ENCODE assay signal across 18 cellular contexts in the genomic region with DNA sequence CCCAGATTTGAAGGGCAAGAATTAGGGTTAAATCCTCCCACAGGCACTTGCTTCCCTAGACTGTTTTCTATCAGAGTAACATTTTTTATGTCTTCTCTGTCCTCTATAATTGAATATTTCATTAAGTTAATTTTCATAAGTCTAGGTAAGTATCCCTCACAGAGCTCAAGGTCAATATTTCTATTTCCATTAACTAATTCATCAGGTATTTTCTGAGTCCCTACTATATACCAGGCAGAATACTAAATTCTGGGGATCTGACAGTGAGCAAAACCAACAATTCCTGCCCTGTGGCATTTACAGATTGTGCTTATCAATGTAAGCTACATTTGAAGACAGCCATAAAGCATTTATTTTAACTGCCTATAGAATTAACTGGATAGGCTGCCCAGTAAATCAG.
"Had no signal": no experiment of that assay in that cellular context is flagged by ENCODE, and none has a peak within 500 bp of the region (broad histone marks: within the 10 kb centered on the region; RNA-seq: fewer than 3 reads in every experiment).

No MANE protein-coding gene starts in this region.

- H3K27me3 Mint-ChIP-seq: activated T-helper 17 cell treated with anti-CD3 and anti-CD28 coated beads, Interleukin-2, amount 50 U/mL, for 72 hours had no signal

- H3K4me3 ChIP-seq: heart left ventricle, tibial nerve had no signal

- ATAC-seq: activated T-helper 17 cell treated with anti-CD3 and anti-CD28 coated beads, Interleukin-2, amount 50 U/mL, for 72 hours; heart left ventricle; sciatic nerve; stimulated activated effector memory CD8-positive, alpha-beta T cell treated with anti-CD3 and anti-CD28 coated beads, Interleukin-12 subunit alpha, Interleukin-12 subunit beta, amount 100 ng/mL, for 72 hours; stimulated activated naive CD8-positive, alpha-beta T cell treated with anti-CD3 and anti-CD28 coated beads, Interleukin-15, amount 100 ng/mL, for 72 hours had no signal

- H3K9me3 Mint-ChIP-seq: activated T-cell treated with anti-CD3 and anti-CD28 coated beads, Interleukin-2, amount 50 U/mL, for 24 hours; activated T-helper 17 cell treated with anti-CD3 and anti-CD28 coated beads, Interleukin-2, amount 50 U/mL, for 72 hours; endodermal cell; nephron progenitor cell; stimulated activated effector memory CD8-positive, alpha-beta T cell treated with anti-CD3 and anti-CD28 coated beads, Interleukin-12 subunit alpha, Interleukin-12 subunit beta, amount 100 ng/mL, for 72 hours; stimulated activated naive CD8-positive, alpha-beta T cell treated with anti-CD3 and anti-CD28 coated beads, Interleukin-15, amount 100 ng/mL, for 72 hours had no signal

- H3K36me3 Mint-ChIP-seq: activated naive CD8-positive, alpha-beta T cell; stimulated activated effector memory CD8-positive, alpha-beta T cell treated with anti-CD3 and anti-CD28 coated beads, Interleukin-12 subunit alpha, Interleukin-12 subunit beta, amount 100 ng/mL, for 72 hours had no signal

- DNase-seq: activated CD4-positive, alpha-beta T cell treated with anti-CD3 and anti-CD28 coated beads, Interleukin-2, amount 50 U/mL, for 4 hours; activated CD8-positive, alpha-beta memory T cell treated with anti-CD3 and anti-CD28 coated beads for 24 hours; activated CD8-positive, alpha-beta memory T cell treated with anti-CD3 and anti-CD28 coated beads, Interleukin-2, amount 50 U/mL, for 4 hours; activated T-cell treated with anti-CD3 and anti-CD28 coated beads, Interleukin-2, amount 50 U/mL, for 24 hours; cortex of kidney; endodermal cell; heart left ventricle; islet precursor cell; nephron progenitor cell; occipital lobe; posterior cingulate gyrus; stimulated activated CD4-positive, alpha-beta T cell treated with anti-CD3 and anti-CD28 coated beads, Interleukin-2, amount 100 ng/mL, for 24 hours; stimulated activated naive CD8-positive, alpha-beta T cell treated with anti-CD3 and anti-CD28 coated beads, Interleukin-15, amount 100 ng/mL, for 72 hours had no signal

- H3K27ac ChIP-seq: heart left ventricle, tibial nerve had no signal

- H3K4me3 Mint-ChIP-seq: activated naive CD8-positive, alpha-beta T cell; activated T-cell treated with anti-CD3 and anti-CD28 coated beads, Interleukin-2, amount 50 U/mL, for 24 hours; activated T-helper 17 cell treated with anti-CD3 and anti-CD28 coated beads, Interleukin-2, amount 50 U/mL, for 72 hours; endodermal cell; nephron progenitor cell; stimulated activated effector memory CD8-positive, alpha-beta T cell treated with anti-CD3 and anti-CD28 coated beads, Interleukin-12 subunit alpha, Interleukin-12 subunit beta, amount 100 ng/mL, for 72 hours; stimulated activated naive CD8-positive, alpha-beta T cell treated with anti-CD3 and anti-CD28 coated beads, Interleukin-15, amount 100 ng/mL, for 72 hours had no signal

- H3K27ac Mint-ChIP-seq: activated naive CD8-positive, alpha-beta T cell; activated T-cell treated with anti-CD3 and anti-CD28 coated beads, Interleukin-2, amount 50 U/mL, for 24 hours; activated T-helper 17 cell treated with anti-CD3 and anti-CD28 coated beads, Interleukin-2, amount 50 U/mL, for 72 hours; nephron progenitor cell; stimulated activated effector memory CD8-positive, alpha-beta T cell treated with anti-CD3 and anti-CD28 coated beads, Interleukin-12 subunit alpha, Interleukin-12 subunit beta, amount 100 ng/mL, for 72 hours; stimulated activated naive CD8-positive, alpha-beta T cell treated with anti-CD3 and anti-CD28 coated beads, Interleukin-15, amount 100 ng/mL, for 72 hours had no signal

- H3K27me3 ChIP-seq: heart left ventricle, tibial nerve had no signal

- H3K4me1 Mint-ChIP-seq: activated T-helper 17 cell treated with anti-CD3 and anti-CD28 coated beads, Interleukin-2, amount 50 U/mL, for 72 hours; nephron progenitor cell; stimulated activated effector memory CD8-positive, alpha-beta T cell treated with anti-CD3 and anti-CD28 coated beads, Interleukin-12 subunit alpha, Interleukin-12 subunit beta, amount 100 ng/mL, for 72 hours; stimulated activated naive CD8-positive, alpha-beta T cell treated with anti-CD3 and anti-CD28 coated beads, Interleukin-15, amount 100 ng/mL, for 72 hours had no signal

- H3K9me3 ChIP-seq: heart left ventricle, tibial nerve had no signal

- H3K4me1 ChIP-seq: tibial nerve had no signal

- H3K36me3 ChIP-seq: heart left ventricle, tibial nerve had no signal
